ENCODE assay signal across 8 cellular contexts in genomic region chr3:114809668-114810413, GRCh38.
DNase-seq lines count a peak whose midpoint lies in the region; ATAC-seq, FAIRE-seq and TF ChIP-seq lines count a peak whose summit lies in the region.

No MANE protein-coding gene starts in this region.

- POLR2A ChIA-PET in activated CD8-positive, alpha-beta T cell treated with anti-CD3 and anti-CD28 coated beads for 36 hours (lab: Charles Lee) = no interaction called here

- H3K4me1 Mint-ChIP-seq in activated CD8-positive, alpha-beta T cell treated with anti-CD3 and anti-CD28 coated beads for 36 hours (ENCODE audit: low read depth) = peaks cover 13% of the 10 kb centered on the region

- H3K36me3 Mint-ChIP-seq in activated CD8-positive, alpha-beta T cell treated with anti-CD3 and anti-CD28 coated beads for 36 hours (ENCODE audit: low read depth) = peaks cover 11% of the 10 kb centered on the region

- ATAC-seq in activated CD4-positive, CD25-positive, alpha-beta regulatory T cell treated with anti-CD3 and anti-CD28 coated beads, Interleukin-2, amount 50 U/mL, for 24 hours = peak; percentile 93 to 96
- peak; percentile 99 for ATAC-seq in HG02840 (IDR thresholded peaks at IDR 0.05; ENCODE audit: low FRiP score, unreplicated experiment)
- ATAC-seq in activated CD8-positive, alpha-beta T cell treated with anti-CD3 and anti-CD28 coated beads for 36 hours = peak; percentile 97

- peak overlapping the region; percentile 66 for H3K27ac Mint-ChIP-seq in activated CD8-positive, alpha-beta T cell treated with anti-CD3 and anti-CD28 coated beads for 36 hours

- TF ChIP-seq CTCF in activated CD8-positive, alpha-beta T cell treated with anti-CD3 and anti-CD28 coated beads for 36 hours (IDR thresholded peaks at IDR 0.05) = no peak

- peak overlapping the region; percentile 53 for H3K4me3 Mint-ChIP-seq in activated CD8-positive, alpha-beta T cell treated with anti-CD3 and anti-CD28 coated beads for 36 hours

- CTCF ChIA-PET in activated CD8-positive, alpha-beta T cell treated with anti-CD3 and anti-CD28 coated beads for 36 hours (lab: Charles Lee) = interaction anchor here (1.6 kb wide), 1 partner anchor 17 kb away, joined by 3 read pairs; no protein-coding TSS in a partner anchor

- H3K27me3 Mint-ChIP-seq in activated CD8-positive, alpha-beta T cell treated with anti-CD3 and anti-CD28 coated beads for 36 hours = no peaks in the 10 kb centered on the region

- intact Hi-C loops in activated CD8-positive, alpha-beta T cell treated with anti-CD3 and anti-CD28 coated beads for 36 hours (cut with micrococcal nuclease) = no loop called here

- FAIRE-seq in frontal cortex (lab: Jason Lieb, UNC) = no peak

- no peaks in the 10 kb centered on the region for H3K9me3 Mint-ChIP-seq in activated CD8-positive, alpha-beta T cell treated with anti-CD3 and anti-CD28 coated beads for 36 hours

- no peak for DNase-seq in activated CD4-positive, CD25-positive, alpha-beta regulatory T cell treated with anti-CD3 and anti-CD28 coated beads, Interleukin-2, amount 50 U/mL, for 72 hours
- peak; percentile 46 for DNase-seq in activated CD8-positive, alpha-beta T cell treated with anti-CD3 and anti-CD28 coated beads for 36 hours
- peak; percentile 8 for DNase-seq in stimulated activated CD8-positive, alpha-beta memory T cell treated with anti-CD3 and anti-CD28 coated beads, Interleukin-12 subunit alpha, Interleukin-12 subunit beta, amount 100 ng/mL, for 1 hour (ENCODE audit: low read depth)
- DNase-seq in frontal cortex (ENCODE audit: low spot score in 2 of 2) (no peak), cortex of kidney (lab: John Stamatoyannopoulos, UW) (no peak), AG08395 (ENCODE audit: low spot score) (no peak)

Comparison
In these comparisons a context has a peak if more than half of its experiments do, and no peak if none do; other contexts are left out.
1. DNase-seq: peak in activated CD8-positive, alpha-beta T cell treated with anti-CD3 and anti-CD28 coated beads for 36 hours (single experiment) and stimulated activated CD8-positive, alpha-beta memory T cell treated with anti-CD3 and anti-CD28 coated beads, Interleukin-12 subunit alpha, Interleukin-12 subunit beta, amount 100 ng/mL, for 1 hour (single experiment); none in activated CD4-positive, CD25-positive, alpha-beta regulatory T cell treated with anti-CD3 and anti-CD28 coated beads, Interleukin-2, amount 50 U/mL, for 72 hours (single experiment), frontal cortex (0 of 2), cortex of kidney (single experiment) and AG08395 (single experiment).
2. Peak in every context shown above with its lines, with median percentiles within 50 percentile points of each other: ATAC-seq.